8 cellular contexts compared by ENCODE assay signal in the genomic region with DNA sequence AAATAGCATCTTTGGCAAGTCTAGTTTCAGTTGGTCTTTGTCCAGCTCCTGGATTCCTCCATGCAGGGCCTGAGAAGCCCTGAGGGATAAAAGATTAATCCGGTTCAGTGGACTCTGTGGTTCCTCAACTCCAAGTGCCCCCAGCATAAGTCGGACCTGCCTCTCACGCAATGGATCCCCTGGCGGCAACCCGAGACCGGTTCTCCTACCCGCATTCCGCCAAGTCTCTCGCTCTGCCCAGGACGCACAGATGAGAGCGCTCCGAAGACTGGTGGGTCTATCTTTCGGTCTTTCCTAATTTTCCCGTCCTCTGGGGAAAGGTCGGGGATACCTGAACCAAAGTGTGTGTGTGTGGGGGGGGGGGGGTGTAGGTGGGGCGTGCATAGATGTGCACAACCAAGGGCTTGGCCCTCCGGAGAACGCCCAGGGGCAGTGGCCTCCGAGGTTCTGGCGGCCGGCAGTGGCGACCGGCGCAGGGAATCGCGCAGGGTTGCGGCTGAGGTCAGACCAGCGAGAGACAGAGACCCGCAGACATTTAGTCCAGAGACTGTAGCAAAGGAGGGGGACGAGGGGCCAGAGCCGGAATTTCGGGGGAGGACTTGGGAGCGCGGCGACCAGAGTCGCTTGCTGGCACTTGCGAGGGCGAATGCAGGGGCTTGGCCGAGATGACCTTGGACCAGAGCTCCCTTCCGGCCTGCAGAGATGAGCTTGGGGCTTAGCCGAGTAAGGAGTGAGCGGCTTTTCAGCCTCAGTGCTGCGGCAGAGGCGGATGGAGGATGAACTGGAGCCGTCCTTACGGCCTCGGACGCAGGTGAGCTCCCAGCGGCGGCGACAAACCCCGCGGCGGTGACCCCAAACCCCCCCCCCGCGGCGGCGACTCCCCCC. TPM values are rescaled to one million over a fixed set of nuclear protein-coding genes. Genes with fewer than 3 reads are reported as not detected.
A peak's percentile ranks its signal among the peaks of the same experiment; 100 is the strongest.
DNase-seq lines count a peak whose midpoint lies in the region; ATAC-seq and TF ChIP-seq lines count a peak whose summit lies in the region.

No MANE protein-coding gene starts in this region.

- peaks cover 2% of the 10 kb centered on the region for H3K36me3 ChIP-seq in neuron (ENCODE audit: insufficient read depth, low read length)

- peak overlapping the region; percentile 71 for H2AFZ ChIP-seq in neuron (ENCODE audit: low read depth, low read length)

- DNase-seq in activated CD4-positive, alpha-beta T cell treated with anti-CD3 and anti-CD28 coated beads for 48 hours: peak; percentile 27
- no peak for DNase-seq in activated CD4-positive, alpha-beta T cell treated with anti-CD3 and anti-CD28 coated beads, Interleukin-2, amount 50 U/mL, for 4 hours
- DNase-seq in LHCN-M2 (ENCODE audit: low read depth) (peak; percentile 33), foreskin keratinocyte (peak in 1 of 2 donors; percentile 23), mesenteric fat pad (ENCODE audit: low spot score) (no peak)
- peak; percentile 45 to 47 for DNase-seq in activated T-cell treated with anti-CD3 and anti-CD28 coated beads, Interleukin-2, amount 50 U/mL, for 48 hours

- H3K4me1 ChIP-seq in foreskin keratinocyte (no peaks in the 10 kb centered on the region), neuron (ENCODE audit: insufficient read depth, low read length) (peaks cover 11% of the 10 kb centered on the region)

- H3K9me3 ChIP-seq in neuron (ENCODE audit: low read length): no peaks in the 10 kb centered on the region

- H3K27me3 ChIP-seq in foreskin keratinocyte (no peaks in the 10 kb centered on the region), neuron (ENCODE audit: insufficient read depth, low read length) (no peaks in the 10 kb centered on the region)

- ATAC-seq in GM21786 (IDR thresholded peaks at IDR 0.05; ENCODE audit: unreplicated experiment) (peak; percentile 31), foreskin keratinocyte (peak; percentile 34)

- no peak overlapping the region for H3K27ac ChIP-seq in foreskin keratinocyte

- TF ChIP-seq CTCF in foreskin keratinocyte (conservative IDR thresholded peaks at IDR 0.05): peak; percentile 2

- peak overlapping the region; percentile 66 for H3K4me3 ChIP-seq in neuron (ENCODE audit: low read length)

RNA-seq across cellular contexts. Expression of gene SLC2A11, which starts 0.7 kb away (rescaled TPM):
- 6.5 and 8.6 TPM in 2 replicates for total RNA-seq in LHCN-M2 (2014; rRNA removed)
- polyA plus RNA-seq in LHCN-M2 (2012): 7.8 TPM
- total RNA-seq in foreskin keratinocyte: 3.2 and 3.9 TPM in 2 replicates
- 2.7 and 3.3 TPM in 2 replicates for polyA plus RNA-seq in foreskin keratinocyte
- 8.4 TPM for total RNA-seq in mesenteric fat pad

RNA-seq across cellular contexts. Expression of gene DERL3, which starts 18.2 kb away (rescaled TPM):
- total RNA-seq in LHCN-M2 (2014; rRNA removed) (0.23 TPM in 1 of 2 replicates, not detected in the other), foreskin keratinocyte (1.9 and 3.5 TPM in 2 replicates), mesenteric fat pad (1.4 TPM)
- 0.68 TPM for polyA plus RNA-seq in LHCN-M2 (2012)
- 3.3 and 3.6 TPM in 2 replicates for polyA plus RNA-seq in foreskin keratinocyte

RNA-seq across cellular contexts. Expression of gene MIF, which starts 37.2 kb away (rescaled TPM):
- total RNA-seq in LHCN-M2 (2014; rRNA removed) (512 and 577 TPM in 2 replicates), foreskin keratinocyte (887 and 900 TPM in 2 replicates), mesenteric fat pad (319 TPM)
- 1,162 TPM for polyA plus RNA-seq in LHCN-M2 (2012)
- polyA plus RNA-seq in foreskin keratinocyte: 995 and 1,070 TPM in 2 replicates

Comparison
In these comparisons a context has a peak if more than half of its experiments do, and no peak if none do; other contexts are left out.
1. DNase-seq: peak in activated CD4-positive, alpha-beta T cell treated with anti-CD3 and anti-CD28 coated beads for 48 hours (single experiment), LHCN-M2 (single experiment) and activated T-cell treated with anti-CD3 and anti-CD28 coated beads, Interleukin-2, amount 50 U/mL, for 48 hours (2 of 2); none in activated CD4-positive, alpha-beta T cell treated with anti-CD3 and anti-CD28 coated beads, Interleukin-2, amount 50 U/mL, for 4 hours (0 of 2) and mesenteric fat pad (single experiment).